ENCODE assay signal across 29 cellular contexts in the genomic region with DNA sequence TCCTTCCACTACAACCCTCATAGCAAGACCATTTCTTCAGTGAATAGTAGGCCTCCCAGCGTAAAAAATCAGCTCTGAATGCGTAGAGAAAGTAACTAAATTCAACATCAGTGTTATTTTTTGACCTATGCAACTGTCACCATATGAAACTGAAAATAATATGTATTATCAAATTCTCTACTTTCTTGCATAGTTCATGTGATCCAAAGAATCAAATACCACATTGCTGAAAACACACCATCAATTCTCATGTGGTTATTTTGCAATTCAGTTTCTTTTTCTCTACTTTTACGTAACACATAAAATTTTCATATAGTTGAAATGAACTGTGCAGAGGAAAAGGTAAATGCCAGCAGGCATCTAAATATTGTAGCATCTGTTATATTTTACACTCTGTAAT.
"Had no signal": no experiment of that assay in that cellular context is flagged by ENCODE, and none has a peak within 500 bp of the region (broad histone marks: within the 10 kb centered on the region; RNA-seq: fewer than 3 reads in every experiment).

No MANE protein-coding gene starts in this region.

- H3K27me3 ChIP-seq: neural progenitor cell, neutrophil, ovary, right atrium auricular region, right lobe of liver, stomach, testis, thyroid gland, transverse colon, upper lobe of left lung, vagina had no signal

- H3K4me3 ChIP-seq: left ventricle myocardium inferior, lung, neural progenitor cell, ovary, right atrium auricular region, right lobe of liver, smooth muscle cell, stomach, testis, thyroid gland, transverse colon, upper lobe of left lung, vagina had no signal

- ATAC-seq: left colon; natural killer cell; right lobe of liver; stimulated activated memory B cell treated with anti-CD40 and anti-IgM and Interleukin-4, amounts not matched to agents 10 μg/mL and 1 μg/mL and 100 μg/mL, for 72 hours had no signal

- DNase-seq: hypothalamus; immature natural killer cell; kidney; left colon; left ventricle myocardium inferior; mesendoderm; naive B cell; natural killer cell; nephron progenitor cell; occipital lobe; ovary; right lobe of liver; stimulated activated CD4-positive, alpha-beta T cell treated with anti-CD3 and anti-CD28 coated beads, Interleukin-1b, Interleukin-23, amount 100 ng/mL, for 48 hours; stimulated activated CD4-positive, alpha-beta T cell treated with anti-CD3 and anti-CD28 coated beads, Interleukin-2, amount 100 ng/mL, for 48 hours; stimulated activated CD4-positive, alpha-beta T cell treated with anti-CD3 and anti-CD28 coated beads, Interleukin-4, amount 100 ng/mL, for 4 hours; stimulated activated CD8-positive, alpha-beta memory T cell treated with anti-CD3 and anti-CD28 coated beads, Interleukin-4, amount 100 ng/mL, for 48 hours; stimulated activated naive CD4-positive, alpha-beta T cell treated with Interleukin-2 at 50 U/mL for 16 hours; stomach; testis; thyroid gland; transverse colon; upper lobe of left lung had no signal

- H3K36me3 ChIP-seq: left ventricle myocardium inferior, neural progenitor cell, neutrophil, ovary, right atrium auricular region, right lobe of liver, stomach, thyroid gland, transverse colon, upper lobe of left lung, vagina had no signal

- H3K9me3 ChIP-seq: left ventricle myocardium inferior, neutrophil, ovary, right atrium auricular region, right lobe of liver, stomach, testis, thyroid gland, transverse colon, upper lobe of left lung, vagina had no signal
